In genomic region chr12:128629979-128630378, GRCh38 we compare ENCODE assay signal across 8 cellular contexts.
"Had no signal": no experiment of that assay in that cellular context is flagged by ENCODE, and none has a peak within 500 bp of the region (broad histone marks: within the 10 kb centered on the region; RNA-seq: fewer than 3 reads in every experiment).

No MANE protein-coding gene starts in this region.

- H2AFZ ChIP-seq: GM23248, GM23338 had no signal

- H3K9ac ChIP-seq: GM23248 had no signal

- H3K9me3 ChIP-seq: HAP-1 had no signal

- H3K4me3 ChIP-seq: GM23248, GM23338, HAP-1 had no signal

- H3K4me1 ChIP-seq: HAP-1 had no signal

- H3K4me2 ChIP-seq: GM23338 had no signal

- DNase-seq: GM23248, GOT3, H7, H9, HCEC 1CT, HFFc6 had no signal

- H3K36me3 ChIP-seq: HAP-1 had no signal

- H3K27ac ChIP-seq: GM23248 had no signal
